Comparison of ENCODE assay signal across 19 cellular contexts in the genomic region with DNA sequence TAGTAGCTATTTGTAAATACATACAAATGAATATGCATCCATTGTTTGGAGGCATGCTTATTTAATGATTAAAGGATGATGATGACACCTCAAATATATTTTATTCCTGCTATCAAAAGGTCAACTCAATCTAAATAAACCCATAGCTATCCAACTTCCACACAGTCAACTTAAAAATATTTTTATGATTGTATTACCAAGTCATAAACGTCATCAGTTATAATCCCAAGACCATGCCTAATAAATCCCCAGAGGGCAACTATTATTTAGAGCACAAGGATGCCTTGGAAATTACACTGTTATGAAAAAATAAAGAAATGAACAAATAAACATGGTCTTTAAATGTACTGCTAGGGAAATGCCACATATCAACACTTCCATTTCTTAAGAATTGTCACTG.
DNase-seq lines count a peak whose midpoint lies in the region; ATAC-seq and TF ChIP-seq lines count a peak whose summit lies in the region.
"Had no signal": no experiment of that assay in that cellular context is flagged by ENCODE, and none has a peak within 500 bp of the region (broad histone marks: within the 10 kb centered on the region; RNA-seq: fewer than 3 reads in every experiment).

No MANE protein-coding gene starts in this region.

- H3K9me3 Mint-ChIP-seq in activated CD4-positive, alpha-beta T cell treated with anti-CD3 and anti-CD28 coated beads for 36 hours (ENCODE audit: low read depth): no peaks in the 10 kb centered on the region
- H3K9me3 Mint-ChIP-seq: CD4-positive, CD25-positive, alpha-beta regulatory T cell had no signal

- intact Hi-C loops in PC-3 (cut with micrococcal nuclease): loop anchor here (1.0 to 5.0 kb wide), 3 partner anchors 20 to 63 kb away; no protein-coding TSS in a partner anchor
- intact Hi-C loops in activated CD4-positive, alpha-beta T cell treated with anti-CD3 and anti-CD28 coated beads for 36 hours (cut with DNase I, micrococcal nuclease): no loop called here

- no peaks in the 10 kb centered on the region for H3K27me3 Mint-ChIP-seq in activated CD4-positive, alpha-beta T cell treated with anti-CD3 and anti-CD28 coated beads for 36 hours
- H3K27me3 Mint-ChIP-seq: B cell; CD4-positive, CD25-positive, alpha-beta regulatory T cell had no signal

- H3K27me3 ChIP-seq in GM23248 (replicated peaks; ENCODE audit: insufficient read depth) (peaks cover 17% of the 10 kb centered on the region), PC-3 (ENCODE audit: low read length) (no peaks in the 10 kb centered on the region), MG63 (no peaks in the 10 kb centered on the region)

- H3F3A ChIP-seq in GM23248 (ENCODE audit: insufficient read depth) (no peaks in the 10 kb centered on the region), PC-3 (ENCODE audit: low read length, unreplicated experiment) (no peaks in the 10 kb centered on the region)

- H3K9me3 ChIP-seq in GM23248 (ENCODE audit: low read depth) (no peaks in the 10 kb centered on the region), PC-3 (ENCODE audit: low read length) (no peaks in the 10 kb centered on the region), MG63 (no peaks in the 10 kb centered on the region)
- H3K9me3 ChIP-seq: Caco-2, SK-N-SH had no signal

- no peak overlapping the region for H3K4me2 ChIP-seq in GM23248 (ENCODE audit: unreplicated experiment)
- H3K4me2 ChIP-seq in PC-3 (ENCODE audit: low read length): peak overlapping the region; percentile 79
- H3K4me2 ChIP-seq: SK-N-SH had no signal

- H3K36me3 Mint-ChIP-seq in activated CD4-positive, alpha-beta T cell treated with anti-CD3 and anti-CD28 coated beads for 36 hours (ENCODE audit: low read depth): peaks cover 10% of the 10 kb centered on the region

- H3K79me2 ChIP-seq in GM23248 (ENCODE audit: insufficient read depth) (no peaks in the 10 kb centered on the region), PC-3 (ENCODE audit: low read length) (no peaks in the 10 kb centered on the region)

- no peak overlapping the region for H3K4me3 ChIP-seq in GM23248
- H3K4me3 ChIP-seq in PC-3 (ENCODE audit: low read length): peak overlapping the region; percentile 47
- no peak overlapping the region for H3K4me3 ChIP-seq in MG63

- H3K9me2 ChIP-seq in GM23248 (ENCODE audit: insufficient read depth) (no peaks in the 10 kb centered on the region), PC-3 (replicated peaks; ENCODE audit: low read length) (no peaks in the 10 kb centered on the region)
- H3K9me2 ChIP-seq: SK-N-SH had no signal

- H4K20me1 ChIP-seq in GM23248 (ENCODE audit: insufficient read depth) (no peaks in the 10 kb centered on the region), PC-3 (ENCODE audit: low read length) (no peaks in the 10 kb centered on the region)

- BruUV-seq in PC-3 (replicated peaks; lab: Mats Ljungman, UMichigan): no TSS peak

- H3K9ac ChIP-seq in GM23248: no peak overlapping the region
- peak overlapping the region; percentile 86 for H3K9ac ChIP-seq in PC-3 (ENCODE audit: low read length)
- H3K9ac ChIP-seq: SK-N-SH had no signal

- H3K4me1 ChIP-seq in GM23248 (ENCODE audit: insufficient read depth): no peaks in the 10 kb centered on the region
- peaks cover 39% of the 10 kb centered on the region for H3K4me1 ChIP-seq in PC-3 (ENCODE audit: insufficient read depth, low read length)
- H3K4me1 ChIP-seq: Caco-2 had no signal

- in situ Hi-C loops in GM23248 (cut with MboI): no loop called here

- no peak for TF ChIP-seq CTCF in PC-3 (conservative IDR thresholded peaks at IDR 0.05; ENCODE audit: low read depth, low read length)

- POLR2A ChIA-PET in PC-3 (lab: Charles Lee; ENCODE audit: unreplicated experiment): interaction anchor here (0.6 to 1.0 kb wide), 3 partner anchors 99 to 123 kb away, joined by 3 to 4 read pairs (median 3); a partner anchor contains a TSS
- POLR2A ChIA-PET in activated CD4-positive, alpha-beta T cell treated with anti-CD3 and anti-CD28 coated beads for 36 hours (lab: Charles Lee): no interaction called here

- WGBS in GM23248 (ENCODE audit: low coverage in 1 of 2, low lambda C conversion rate in 2 of 2, missing lambda C conversion rate in 2 of 2), 2 experiments: 5 to 8% methylated on average over 1 of the region's 1 CpG

- DNase-seq in GM23248 (peak; percentile 27), PC-3 (peak; percentile 86), foreskin melanocyte (peak; percentile 76), MG63 (no peak), NCI-H1436 treated with DMSO at 0.1 percent for 48 hours (lab: John Stamatoyannopoulos, UW) (no peak)
- DNase-seq in activated CD4-positive, alpha-beta T cell treated with anti-CD3 and anti-CD28 coated beads for 36 hours: no peak
- DNase-seq in activated T-cell treated with anti-CD3 and anti-CD28 coated beads, Interleukin-2, amount 50 U/mL, for 1 hour: no peak
- DNase-seq: Caco-2; CD4-positive, CD25-positive, alpha-beta regulatory T cell; DMS153; H7; NCI-H1048; NCI-H146; NCI-H510A treated with DMSO at 0.1 percent for 48 hours; NCI-H82; SHP77; SK-N-SH had no signal

- ATAC-seq in PC-3: peak; percentile 67
- no peak for ATAC-seq in activated CD4-positive, alpha-beta T cell treated with anti-CD3 and anti-CD28 coated beads for 36 hours

- CTCF ChIA-PET in PC-3 (lab: Charles Lee): interaction anchor here (0.6 to 1.1 kb wide), 3 partner anchors 19 to 417 kb away, joined by 3 to 5 read pairs (median 4); no protein-coding TSS in a partner anchor
- CTCF ChIA-PET in activated CD4-positive, alpha-beta T cell treated with anti-CD3 and anti-CD28 coated beads for 36 hours (lab: Charles Lee): interaction anchor here (1.1 kb wide), 1 partner anchor 240 kb away, joined by 3 read pairs; no protein-coding TSS in a partner anchor

- H3K4me3 Mint-ChIP-seq in activated CD4-positive, alpha-beta T cell treated with anti-CD3 and anti-CD28 coated beads for 36 hours: no peak overlapping the region
- H3K4me3 Mint-ChIP-seq: B cell; CD4-positive, CD25-positive, alpha-beta regulatory T cell had no signal

- H2AFZ ChIP-seq in GM23248: no peak overlapping the region
- H2AFZ ChIP-seq in PC-3 (ENCODE audit: low read length): no peak overlapping the region

- no peaks in the 10 kb centered on the region for H3K4me1 Mint-ChIP-seq in activated CD4-positive, alpha-beta T cell treated with anti-CD3 and anti-CD28 coated beads for 36 hours
- H3K4me1 Mint-ChIP-seq: B cell had no signal

- H3K27ac ChIP-seq in GM23248: no peak overlapping the region
- peak overlapping the region; percentile 99 for H3K27ac ChIP-seq in PC-3 (ENCODE audit: low read length)
- H3K27ac ChIP-seq: HL-60 had no signal

- H3K36me3 ChIP-seq in GM23248 (ENCODE audit: low read depth): no peaks in the 10 kb centered on the region
- H3K36me3 ChIP-seq in PC-3 (ENCODE audit: low read depth, low read length): no peaks in the 10 kb centered on the region
- no peaks in the 10 kb centered on the region for H3K36me3 ChIP-seq in MG63

- H3K27ac Mint-ChIP-seq in activated CD4-positive, alpha-beta T cell treated with anti-CD3 and anti-CD28 coated beads for 36 hours: no peak overlapping the region
- H3K27ac Mint-ChIP-seq: B cell; CD4-positive, CD25-positive, alpha-beta regulatory T cell had no signal

Comparison
In these comparisons a context has a peak if more than half of its experiments do, and no peak if none do; other contexts are left out.
1. DNase-seq: peak in GM23248 (single experiment), PC-3 (single experiment) and foreskin melanocyte (single experiment); none in MG63 (single experiment), NCI-H1436 treated with DMSO at 0.1 percent for 48 hours (single experiment), activated CD4-positive, alpha-beta T cell treated with anti-CD3 and anti-CD28 coated beads for 36 hours (single experiment) and activated T-cell treated with anti-CD3 and anti-CD28 coated beads, Interleukin-2, amount 50 U/mL, for 1 hour (single experiment).